1 cellular context compared by ENCODE assay signal in the genomic region with DNA sequence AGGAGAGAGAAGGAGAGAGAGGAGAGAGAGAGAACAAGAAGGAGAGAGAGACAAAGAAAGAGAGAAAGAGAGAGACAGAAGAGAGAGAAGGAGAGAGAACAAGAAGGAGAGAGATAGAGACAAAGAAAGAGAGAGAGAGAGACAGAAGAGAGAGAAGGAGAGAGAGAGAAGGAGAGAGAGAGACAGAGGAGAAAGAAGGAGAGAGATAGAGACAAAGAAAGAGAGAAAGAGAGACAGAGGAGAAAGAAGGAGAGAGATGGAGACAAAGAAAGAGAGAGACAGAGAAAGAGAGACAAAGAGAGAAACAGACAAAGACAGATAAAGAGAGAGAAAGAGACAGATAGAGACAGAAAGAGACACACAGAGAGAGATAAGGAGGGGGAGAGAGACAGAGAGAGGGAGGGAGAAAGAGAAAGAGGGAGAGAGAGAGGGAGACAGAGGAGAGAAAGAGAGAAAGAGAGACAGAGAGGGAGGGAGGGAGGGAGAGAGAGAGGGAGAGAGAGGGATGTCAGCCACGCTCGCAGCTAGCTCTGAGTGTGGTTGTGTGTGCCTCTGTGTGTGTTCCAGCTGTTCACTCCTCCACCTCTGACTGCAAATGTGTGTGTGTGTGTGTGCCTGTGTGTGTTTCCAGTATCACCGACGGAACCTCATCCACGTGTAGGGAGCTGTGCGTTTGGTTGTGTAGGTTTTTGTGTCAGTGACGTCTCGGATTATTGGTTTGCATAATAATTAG.
TF ChIP-seq lines count a peak whose summit lies in the region.

No MANE protein-coding gene starts in this region.

TF ChIP-seq in H1, 55 proteins besides CTCF, POLR2A, EP300 and RAD21:
- TF ChIP-seq, protein P1, sequence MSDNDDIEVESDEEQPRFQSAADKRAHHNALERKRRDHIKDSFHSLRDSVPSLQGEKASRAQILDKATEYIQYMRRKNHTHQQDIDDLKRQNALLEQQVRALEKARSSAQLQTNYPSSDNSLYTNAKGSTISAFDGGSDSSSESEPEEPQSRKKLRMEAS (IDR thresholded peaks at IDR 0.05): peak; percentile 15; the same call in 1 of the 2 replicates
- TF ChIP-seq SIRT6 (IDR thresholded peaks at IDR 0.05; ENCODE audit: low read length): no peak
